In genomic region chr19:52297601-52298358, GRCh38 we compare ENCODE assay signal across 8 cellular contexts. TPM values are rescaled to one million over a fixed set of nuclear protein-coding genes. Genes with fewer than 3 reads are reported as not detected.
A peak's percentile ranks its signal among the peaks of the same experiment; 100 is the strongest.
DNase-seq lines count a peak whose midpoint lies in the region; ATAC-seq and TF ChIP-seq lines count a peak whose summit lies in the region.

No MANE protein-coding gene starts in this region.

- intact Hi-C loops in colonic mucosa (cut with DNase I) = no loop called here

- peaks cover 39% of the 10 kb centered on the region for H3K9me3 Mint-ChIP-seq in activated T-cell treated with anti-CD3 and anti-CD28 coated beads, Interleukin-2, amount 50 U/mL, for 4 hours

- DNase-seq in activated T-cell treated with anti-CD3 and anti-CD28 coated beads, Interleukin-2, amount 50 U/mL, for 4 hours = no peak
- no peak for DNase-seq in activated T-cell treated with anti-CD3 and anti-CD28 coated beads, Interleukin-2, amount 50 U/mL, for 1 hour
- DNase-seq in NCI-H2171 (lab: John Stamatoyannopoulos, UW) (peak; percentile 12), colonic mucosa (peak; percentile 19), ecto neural progenitor cell (ENCODE audit: low spot score) (no peak), NCI-H1105 treated with DMSO at 0.1 percent for 48 hours (lab: John Stamatoyannopoulos, UW) (no peak)

- H3K9ac ChIP-seq in colonic mucosa (ENCODE audit: low read depth in 2 of 2, low read length in 2 of 2) = peak overlapping the region; percentile 81 to 82

- H3K9me3 ChIP-seq in colonic mucosa = no peaks in the 10 kb centered on the region
- peaks cover 4 to 10% of the 10 kb centered on the region in 2 donors for H3K9me3 ChIP-seq in muscle layer of duodenum (ENCODE audit: control insufficient read depth in 1 of 2, low read length in 2 of 2)

- H3K4me3 ChIP-seq in colonic mucosa = peak overlapping the region; percentile 90
- peak overlapping the region; percentile 79 to 91 for H3K4me3 ChIP-seq in muscle layer of duodenum (ENCODE audit: low read depth in 1 of 2, low read length in 2 of 2)

- H3K36me3 Mint-ChIP-seq in activated T-cell treated with anti-CD3 and anti-CD28 coated beads, Interleukin-2, amount 50 U/mL, for 4 hours (ENCODE audit: insufficient read depth) = peaks cover 46% of the 10 kb centered on the region

- H3K4me1 Mint-ChIP-seq in activated T-cell treated with anti-CD3 and anti-CD28 coated beads, Interleukin-2, amount 50 U/mL, for 4 hours (ENCODE audit: low read depth) = peaks cover 16% of the 10 kb centered on the region

- TF ChIP-seq CTCF in colonic mucosa (IDR thresholded peaks at IDR 0.05) = no peak

- H3K36me3 ChIP-seq in colonic mucosa = peaks cover 20% of the 10 kb centered on the region
- H3K36me3 ChIP-seq in muscle layer of duodenum (ENCODE audit: control insufficient read depth in 1 of 2, insufficient read depth in 2 of 2, low read length in 2 of 2) = peaks cover 23 to 37% of the 10 kb centered on the region in 2 donors

- ATAC-seq in activated T-cell treated with anti-CD3 and anti-CD28 coated beads, Interleukin-2, amount 50 U/mL, for 4 hours = peak in 1 of 2 donors; percentile 41
- no peak for ATAC-seq in HG02571 (IDR thresholded peaks at IDR 0.05; ENCODE audit: unreplicated experiment)

- no peaks in the 10 kb centered on the region for H3K4me1 ChIP-seq in colonic mucosa
- H3K4me1 ChIP-seq in muscle layer of duodenum (ENCODE audit: control insufficient read depth in 1 of 2, insufficient read depth in 2 of 2, low read length in 2 of 2) = peaks cover 0 to 6% of the 10 kb centered on the region in 2 donors

- H3K27me3 ChIP-seq in colonic mucosa = no peaks in the 10 kb centered on the region
- H3K27me3 ChIP-seq in muscle layer of duodenum (ENCODE audit: low read depth, low read length) = no peaks in the 10 kb centered on the region

- H3K4me3 Mint-ChIP-seq in activated T-cell treated with anti-CD3 and anti-CD28 coated beads, Interleukin-2, amount 50 U/mL, for 4 hours = peak overlapping the region; percentile 94

- H3K27me3 Mint-ChIP-seq in activated T-cell treated with anti-CD3 and anti-CD28 coated beads, Interleukin-2, amount 50 U/mL, for 4 hours (ENCODE audit: low read depth) = no peaks in the 10 kb centered on the region

- peak overlapping the region; percentile 86 for H3K27ac ChIP-seq in colonic mucosa
- peak overlapping the region; percentile 97 for H3K27ac ChIP-seq in muscle layer of duodenum (ENCODE audit: low read length)

RNA-seq across cellular contexts. Expression of gene ZNF480, which starts 0.8 kb away (rescaled TPM):
- total RNA-seq in activated T-cell treated with anti-CD3 and anti-CD28 coated beads, Interleukin-2, amount 50 U/mL, for 4 hours = 1 to 10 TPM; 3.1 to 5.6 (median 5.0) TPM
- total RNA-seq in colonic mucosa = 10 to 100 TPM; 13.2 TPM

RNA-seq across cellular contexts. Expression of gene ZNF766, which starts 28.4 kb away (rescaled TPM):
- total RNA-seq in activated T-cell treated with anti-CD3 and anti-CD28 coated beads, Interleukin-2, amount 50 U/mL, for 4 hours = 10 to 100 TPM; 13.1 to 15.9 (median 13.6) TPM
- total RNA-seq in colonic mucosa = 10 to 100 TPM in 1 of 2 donors, 1 to 10 TPM in 1; 7.5 to 10.6 TPM

RNA-seq across cellular contexts. Expression of gene ZNF610, which starts 38.3 kb away (rescaled TPM):
- total RNA-seq in activated T-cell treated with anti-CD3 and anti-CD28 coated beads, Interleukin-2, amount 50 U/mL, for 4 hours = under 1 TPM in 2 of 3 donors, not detected in 1; 0.18 to 0.27 TPM
- 1 to 10 TPM in 1 of 2 donors, under 1 TPM in 1; 0.84 to 1.6 TPM for total RNA-seq in colonic mucosa

Comparison
In these comparisons a context has a peak if more than half of its experiments do, and no peak if none do; other contexts are left out.
1. DNase-seq: peak in NCI-H2171 (single experiment) and colonic mucosa (single experiment); none in activated T-cell treated with anti-CD3 and anti-CD28 coated beads, Interleukin-2, amount 50 U/mL, for 4 hours (single experiment), activated T-cell treated with anti-CD3 and anti-CD28 coated beads, Interleukin-2, amount 50 U/mL, for 1 hour (single experiment), ecto neural progenitor cell (single experiment) and NCI-H1105 treated with DMSO at 0.1 percent for 48 hours (single experiment).